Comparison of ENCODE assay signal across 1 cellular context in the genomic region with DNA sequence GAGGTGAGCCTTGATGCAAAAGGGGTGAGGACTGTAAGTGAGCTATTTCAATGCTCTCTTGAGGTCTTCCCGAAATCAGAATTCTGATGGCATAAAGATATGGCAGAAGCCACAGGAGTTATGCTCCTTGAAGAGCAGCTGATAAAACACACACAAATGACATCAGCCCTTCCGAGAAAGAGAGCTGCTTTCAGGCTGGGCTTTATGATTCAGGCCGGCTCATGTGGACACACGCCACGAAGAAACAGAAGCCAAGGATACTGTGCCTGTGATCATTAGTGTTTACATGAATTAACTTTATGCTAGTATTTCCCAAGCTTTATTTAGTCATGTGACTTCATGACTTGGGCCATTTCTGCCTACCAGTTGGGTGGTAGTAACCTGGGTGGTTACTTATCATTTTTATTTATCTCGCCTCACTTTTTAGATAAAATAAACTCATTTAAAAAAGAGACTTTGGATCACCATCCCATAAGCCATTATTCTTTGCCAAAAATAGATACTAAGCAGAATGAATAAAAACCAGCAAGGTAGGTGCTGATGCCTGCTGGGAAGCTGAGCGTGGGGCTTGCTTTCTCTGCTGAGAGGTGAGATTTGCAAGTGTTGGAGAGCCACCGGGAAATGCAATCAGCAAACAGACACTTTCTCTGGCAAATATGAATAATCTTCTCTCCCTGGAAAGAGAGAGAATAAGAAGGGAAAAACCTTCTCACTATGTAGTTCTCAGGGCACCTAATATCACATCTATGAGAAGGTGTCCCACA.
A peak's percentile ranks its signal among the peaks of the same experiment; 100 is the strongest.
TF ChIP-seq lines count a peak whose summit lies in the region.

No MANE protein-coding gene starts in this region.

TF ChIP-seq in SK-N-SH treated with all-trans-retinoic acid at 6 μM for 48 hours, 23 proteins besides CTCF, POLR2A, EP300 and RAD21 (continued from another document):
- TF ChIP-seq, protein P1, sequence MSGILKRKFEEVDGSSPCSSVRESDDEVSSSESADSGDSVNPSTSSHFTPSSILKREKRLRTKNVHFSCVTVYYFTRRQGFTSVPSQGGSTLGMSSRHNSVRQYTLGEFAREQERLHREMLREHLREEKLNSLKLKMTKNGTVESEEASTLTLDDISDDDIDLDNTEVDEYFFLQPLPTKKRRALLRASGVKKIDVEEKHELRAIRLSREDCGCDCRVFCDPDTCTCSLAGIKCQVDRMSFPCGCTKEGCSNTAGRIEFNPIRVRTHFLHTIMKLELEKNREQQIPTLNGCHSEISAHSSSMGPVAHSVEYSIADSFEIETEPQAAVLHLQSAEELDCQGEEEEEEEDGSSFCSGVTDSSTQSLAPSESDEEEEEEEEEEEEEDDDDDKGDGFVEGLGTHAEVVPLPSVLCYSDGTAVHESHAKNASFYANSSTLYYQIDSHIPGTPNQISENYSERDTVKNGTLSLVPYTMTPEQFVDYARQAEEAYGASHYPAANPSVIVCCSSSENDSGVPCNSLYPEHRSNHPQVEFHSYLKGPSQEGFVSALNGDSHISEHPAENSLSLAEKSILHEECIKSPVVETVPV (CRISPR knock-in tag; IDR thresholded peaks at IDR 0.05): no peak
- TF ChIP-seq CSDC2 (CRISPR knock-in tag; IDR thresholded peaks at IDR 0.05) (no peak), BACH2 (CRISPR knock-in tag; IDR thresholded peaks at IDR 0.05; ENCODE audit: borderline replicate concordance) (no peak), ISL1 (CRISPR knock-in tag; IDR thresholded peaks at IDR 0.05) (peak; percentile 60), ESRRG (CRISPR knock-in tag; IDR thresholded peaks at IDR 0.05) (no peak), ZNF70 (CRISPR knock-in tag; IDR thresholded peaks at IDR 0.05) (no peak)
- TF ChIP-seq, protein P2, sequence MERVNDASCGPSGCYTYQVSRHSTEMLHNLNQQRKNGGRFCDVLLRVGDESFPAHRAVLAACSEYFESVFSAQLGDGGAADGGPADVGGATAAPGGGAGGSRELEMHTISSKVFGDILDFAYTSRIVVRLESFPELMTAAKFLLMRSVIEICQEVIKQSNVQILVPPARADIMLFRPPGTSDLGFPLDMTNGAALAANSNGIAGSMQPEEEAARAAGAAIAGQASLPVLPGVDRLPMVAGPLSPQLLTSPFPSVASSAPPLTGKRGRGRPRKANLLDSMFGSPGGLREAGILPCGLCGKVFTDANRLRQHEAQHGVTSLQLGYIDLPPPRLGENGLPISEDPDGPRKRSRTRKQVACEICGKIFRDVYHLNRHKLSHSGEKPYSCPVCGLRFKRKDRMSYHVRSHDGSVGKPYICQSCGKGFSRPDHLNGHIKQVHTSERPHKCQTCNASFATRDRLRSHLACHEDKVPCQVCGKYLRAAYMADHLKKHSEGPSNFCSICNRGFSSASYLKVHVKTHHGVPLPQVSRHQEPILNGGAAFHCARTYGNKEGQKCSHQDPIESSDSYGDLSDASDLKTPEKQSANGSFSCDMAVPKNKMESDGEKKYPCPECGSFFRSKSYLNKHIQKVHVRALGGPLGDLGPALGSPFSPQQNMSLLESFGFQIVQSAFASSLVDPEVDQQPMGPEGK (CRISPR knock-in tag; IDR thresholded peaks at IDR 0.05; ENCODE audit: borderline replicate concordance): no peak
